ENCODE assay signal across 34 cellular contexts in genomic region chr22:23099525-23099792, GRCh38. TPM values are rescaled to one million over a fixed set of nuclear protein-coding genes. Genes with fewer than 3 reads are reported as not detected.
A peak's percentile ranks its signal among the peaks of the same experiment; 100 is the strongest.
DNase-seq lines count a peak whose midpoint lies in the region; ATAC-seq, FAIRE-seq and TF ChIP-seq lines count a peak whose summit lies in the region.
"Had no signal": no experiment of that assay in that cellular context is flagged by ENCODE, and none has a peak within 500 bp of the region (broad histone marks: within the 10 kb centered on the region; RNA-seq: fewer than 3 reads in every experiment).

No MANE protein-coding gene starts in this region.

- H3K9me3 ChIP-seq in K562 (replicated peaks; ENCODE audit: control insufficient read depth, insufficient read depth, low read depth, low read length), result no peaks in the 10 kb centered on the region
- no peaks in the 10 kb centered on the region for H3K9me3 ChIP-seq in testis
- H3K9me3 ChIP-seq: BE2C, Caco-2, suprapubic skin had no signal

- no peak overlapping the region for H2AFZ ChIP-seq in K562 (ENCODE audit: low read depth, low read length)

- TF ChIP-seq POLR2A in K562 (conservative IDR thresholded peaks at IDR 0.05) (no peak), testis (IDR thresholded peaks at IDR 0.05) (no peak)

- H4K20me1 ChIP-seq in K562 (replicated peaks; ENCODE audit: control insufficient read depth, insufficient read depth, low read length), result peaks cover 100% of the 10 kb centered on the region

- BruUV-seq in K562 (replicated peaks; lab: Mats Ljungman, UMichigan), result no TSS peak

- POLR2A ChIA-PET in K562 (lab: Yijun Ruan, JAX), result interaction anchor here (0.5 to 19.9 kb wide), 9 partner anchors 13 to 232 kb away, joined by 3 to 414 read pairs (median 3); partner anchors contain the start of gene GNAZ

- H3K79me2 ChIP-seq in K562 (ENCODE audit: control insufficient read depth, insufficient read depth, low read length), result no peaks in the 10 kb centered on the region

- no peak overlapping the region for H3K4me2 ChIP-seq in K562 (ENCODE audit: insufficient read depth, low read length)

- H3K27ac ChIP-seq in C4-2B, result peak overlapping the region; percentile 85
- H3K27ac ChIP-seq in K562 (ENCODE audit: extremely low read depth, low read depth, low read length), result no peak overlapping the region
- peak overlapping the region; percentile 19 to 87 for H3K27ac ChIP-seq in testis
- H3K27ac ChIP-seq: cardiac muscle cell, suprapubic skin had no signal

- H3K27me3 ChIP-seq in K562 (ENCODE audit: control insufficient read depth in 2 of 2, insufficient read depth in 2 of 2, low read length in 2 of 2), result peaks cover 95 to 100% of the 10 kb centered on the region in 2 experiments
- no peaks in the 10 kb centered on the region for H3K27me3 ChIP-seq in testis
- H3K27me3 ChIP-seq: BE2C, cardiac muscle cell, suprapubic skin had no signal

- TF ChIP-seq CTCF in C4-2B (conservative IDR thresholded peaks at IDR 0.05) (no peak), K562 (IDR thresholded peaks at IDR 0.05 in 2 of 3, conservative IDR thresholded peaks at IDR 0.05 in 1 of 3; ENCODE audit: insufficient read depth in 2 of 3, low read depth in 1 of 3, low read length in 3 of 3) (no peak), testis (IDR thresholded peaks at IDR 0.05) (no peak)

- H3K9me1 ChIP-seq in K562 (ENCODE audit: control insufficient read depth, insufficient read depth, low read length), result peaks cover 11% of the 10 kb centered on the region

- intact Hi-C loops in K562 (cut with micrococcal nuclease), result no loop called here
- intact Hi-C loops in testis (cut with DNase I; ENCODE audit: low total_unique reads), result no loop called here

- in situ Hi-C loops in K562 (cut with MboI), result no loop called here

- TF ChIP-seq EP300 in K562 (IDR thresholded peaks at IDR 0.05; ENCODE audit: low read length), result no peak

- 2% methylated on average over 6 of the region's 6 CpGs for WGBS in K562 (ENCODE audit: insufficient coverage, low coverage, missing lambda C conversion rate)
- WGBS in testis, 2 donors, result 91% methylated on average over 6 of the region's 6 CpGs; no CpG with 5 or more reads in 1 of the 2 donors

- H3K4me1 ChIP-seq in K562 (replicated peaks in 1 of 2; ENCODE audit: control insufficient read depth in 2 of 2, insufficient read depth in 2 of 2, low read length in 2 of 2), result peaks cover 0 to 43% of the 10 kb centered on the region in 2 experiments; a peak in 3 of 5 replicates
- peaks cover 47% of the 10 kb centered on the region for H3K4me1 ChIP-seq in testis
- H3K4me1 ChIP-seq: BE2C, Caco-2 had no signal

- H3K4me3 ChIP-seq in K562 (no peak overlapping the region), testis (no peak overlapping the region)
- H3K4me3 ChIP-seq: cardiac muscle cell, suprapubic skin had no signal

- no peak for FAIRE-seq in K562 (lab: Jason Lieb, UNC)
- FAIRE-seq: endometrium, HepG2 had no signal

- peak overlapping the region in 1 of 2 experiments; percentile 30; a peak in 2 of 4 replicates for H3K9ac ChIP-seq in K562 (ENCODE audit: insufficient read depth in 1 of 2, low read depth in 2 of 2, low read length in 2 of 2)

- H3K36me3 ChIP-seq in K562 (ENCODE audit: control insufficient read depth, insufficient read depth, low read length), result no peaks in the 10 kb centered on the region
- no peaks in the 10 kb centered on the region for H3K36me3 ChIP-seq in testis (ENCODE audit: low read depth, missing control alignments)
- H3K36me3 ChIP-seq: BE2C, cardiac muscle cell, suprapubic skin had no signal

- CTCF ChIA-PET in K562 (lab: Yijun Ruan, JAX; ENCODE audit: low intra/inter-chr PET ratio), result no interaction called here

- no peak for ATAC-seq in K562
- ATAC-seq: activated CD4-positive, CD25-positive, alpha-beta regulatory T cell treated with anti-CD3 and anti-CD28 coated beads, Interleukin-2, amount 50 U/mL, for 24 hours; HepG2; natural killer cell treated with Interleukin-12 subunit alpha and Interleukin-12 subunit beta and Interleukin-15 and Interleukin-18, amount 100 ng/mL, for 72 hours; stimulated activated effector memory CD8-positive, alpha-beta T cell treated with anti-CD3 and anti-CD28 coated beads, Interleukin-12 subunit alpha, Interleukin-12 subunit beta, amount 100 ng/mL, for 72 hours had no signal

- DNase-seq in K562 (ENCODE audit: extremely low read depth in 1 of 4, low spot score in 3 of 4) (peak in 1 of 4 experiments; percentile 58), myocyte (ENCODE audit: low read depth) (peak; percentile 63), testis (no peak), DMS79 treated with DMSO at 0.1 percent for 48 hours (lab: John Stamatoyannopoulos, UW) (no peak), NCI-H1436 treated with DMSO at 0.1 percent for 48 hours (lab: John Stamatoyannopoulos, UW) (no peak), mucosa of gallbladder (ENCODE audit: low spot score) (no peak)
- no peak for DNase-seq in stimulated activated CD4-positive, alpha-beta T cell treated with anti-CD3 and anti-CD28 coated beads, Interleukin-12 subunit alpha, Interleukin-12 subunit beta, amount 100 ng/mL, for 4 hours
- DNase-seq: ACHN; activated CD4-positive, alpha-beta memory T cell treated with anti-CD3 and anti-CD28 coated beads for 36 hours; activated CD8-positive, alpha-beta memory T cell treated with anti-CD3 and anti-CD28 coated beads, Interleukin-2, amount 50 U/mL, for 4 hours; activated naive CD4-positive, alpha-beta T cell treated with anti-CD3 and anti-CD28 coated beads, Interleukin-2, amount 10 ng/mL, durations not matched to agents 7 days and 5 days; BE2C; Caco-2; DND-41; NCI-H1048; NCI-H1694 treated with DMSO at 0.1 percent for 48 hours; stimulated activated CD4-positive, alpha-beta T cell treated with anti-CD3 and anti-CD28 coated beads, Interleukin-4, amount 100 ng/mL, for 1 hour; T-helper 1 cell had no signal

- no peak for TF ChIP-seq RAD21 in K562 (CRISPR knock-in tag; conservative IDR thresholded peaks at IDR 0.05 in 1 of 2, IDR thresholded peaks at IDR 0.05 in 1 of 2)

RNA-seq across cellular contexts. Expression of gene GNAZ, which starts 29.1 kb away (rescaled TPM):
- total RNA-seq in K562 (2011; cell fraction: chromatin; rRNA removed; ENCODE audit: low replicate concordance), result 0.79 and 1.2 TPM in 2 replicates
- 0.50 and 0.79 TPM in 2 replicates for total RNA-seq in K562 (2011; cell fraction: nucleolus; rRNA removed)
- total RNA-seq in K562 (2011; cell fraction: nucleoplasm; rRNA removed), result 0.29 and 0.46 TPM in 2 replicates
- total RNA-seq in K562 (2014; rRNA removed) (0.14 and 0.24 TPM in 2 replicates), K562 (2014; rRNA removed; fragmentation: Illumina TruSeq; extraction: Trizol) (0.04 and 0.10 TPM in 2 replicates), K562 (2015; rRNA removed; fragmentation: Illumina TruSeq; extraction: Trizol) (0.04 and 0.11 TPM in 2 replicates), K562 (2021) (0.22 and 0.74 TPM in 2 replicates), myocyte (9.1 and 11.2 TPM in 2 replicates), testis (10 to 100 TPM; 15.1 to 20.2 TPM), mucosa of gallbladder (119 TPM)
- polyA plus RNA-seq in K562 (2011; rRNA removed) (0.13 and 0.22 TPM in 2 replicates), K562 (2014; fragmentation: Illumina TruSeq; extraction: Trizol) (0.12 and 0.13 TPM in 2 replicates), K562 (2014; fragmentation: Nextera tagmentation; extraction: Ambion mirVana) (not detected), K562 (2014; rRNA removed) (0.18 TPM in 1 of 2 replicates, not detected in the other), testis (ENCODE audit: insufficient read depth, low read depth, low replicate concordance) (13.7 TPM)
- polyA plus RNA-seq in K562 (2011; cell fraction: cytosol; rRNA removed), result 0.15 and 0.31 TPM in 2 replicates
- polyA plus RNA-seq in K562 (2011; cell fraction: nucleus; rRNA removed), result 0.35 and 0.60 TPM in 2 replicates
- polyA plus RNA-seq in K562 (2012), result 0.14 and 0.26 TPM in 2 replicates
- polyA minus RNA-seq in K562 (2011; rRNA and poly(A)+ RNA removed), result 0.21 and 0.32 TPM in 2 replicates
- 0.57 TPM in 1 of 2 replicates, not detected in the other for polyA minus RNA-seq in K562 (2011; cell fraction: cytosol; rRNA and poly(A)+ RNA removed)
- polyA minus RNA-seq in K562 (2011; cell fraction: nucleus; rRNA and poly(A)+ RNA removed), result 0.40 and 0.67 TPM in 2 replicates
- 4.7 TPM for polyA plus RNA-seq in myocyte (2012)

RNA-seq across cellular contexts. Expression of gene RSPH14, which starts 42.3 kb away (rescaled TPM):
- total RNA-seq in K562 (2011; cell fraction: chromatin; rRNA removed; ENCODE audit: low replicate concordance), result not detected in 2 replicates
- total RNA-seq in K562 (2011; cell fraction: nucleolus; rRNA removed), result not detected in 2 replicates
- total RNA-seq in K562 (2011; cell fraction: nucleoplasm; rRNA removed), result not detected in 2 replicates
- total RNA-seq in K562 (2014; rRNA removed) (not detected in 2 replicates), K562 (2014; rRNA removed; fragmentation: Illumina TruSeq; extraction: Trizol) (not detected in 2 replicates), K562 (2015; rRNA removed; fragmentation: Illumina TruSeq; extraction: Trizol) (not detected in 2 replicates), K562 (2021) (not detected in 2 replicates), myocyte (not detected in 2 replicates), testis (10 to 100 TPM; 12.1 to 22.8 TPM), mucosa of gallbladder (2.9 TPM)
- polyA plus RNA-seq in K562 (2011; rRNA removed) (0.24 TPM in 1 of 2 replicates, not detected in the other), K562 (2014; fragmentation: Illumina TruSeq; extraction: Trizol) (not detected in 2 replicates), K562 (2014; fragmentation: Nextera tagmentation; extraction: Ambion mirVana) (under 1 TPM in 1 of 2 experiments, not detected in 1; 0.35 TPM), K562 (2014; rRNA removed) (not detected in 2 replicates), testis (ENCODE audit: insufficient read depth, low read depth, low replicate concordance) (45.4 TPM)
- polyA plus RNA-seq in K562 (2011; cell fraction: cytosol; rRNA removed), result not detected in 2 replicates
- 0.27 TPM in 1 of 2 replicates, not detected in the other for polyA plus RNA-seq in K562 (2011; cell fraction: nucleus; rRNA removed)
- polyA plus RNA-seq in K562 (2012), result not detected in 2 replicates
- polyA minus RNA-seq in K562 (2011; rRNA and poly(A)+ RNA removed), result not detected in 2 replicates
- polyA minus RNA-seq in K562 (2011; cell fraction: cytosol; rRNA and poly(A)+ RNA removed), result not detected in 2 replicates
- not detected in 2 replicates for polyA minus RNA-seq in K562 (2011; cell fraction: nucleus; rRNA and poly(A)+ RNA removed)
- polyA plus RNA-seq in myocyte (2012), result 0.05 TPM
- total RNA-seq: activated T-helper 1 cell treated with anti-CD3 and anti-CD28 coated beads, Interleukin-12 subunit alpha, Interleukin-12 subunit beta, Interleukin-2, Interleukin-4 antibody, amounts not matched to agents 30 ng/mL and 10 ng/mL and 1 ng/mL, durations not matched to agents 14 hours and 24 hours and 36 hours; LHCN-M2; natural killer cell treated with Interleukin-12 subunit alpha and Interleukin-12 subunit beta and Interleukin-15 and Interleukin-18, amount 100 ng/mL, for 72 hours; NCI-H460; osteoblast; right cardiac atrium; SK-MEL-5 had no signal
- polyA plus RNA-seq: fibroblast of lung, liver had no signal

RNA-seq across cellular contexts. Expression of gene RAB36, which starts 45.8 kb away (rescaled TPM):
- total RNA-seq in K562 (2011; cell fraction: chromatin; rRNA removed; ENCODE audit: low replicate concordance), result not detected in 2 replicates
- not detected in 2 replicates for total RNA-seq in K562 (2011; cell fraction: nucleolus; rRNA removed)
- total RNA-seq in K562 (2011; cell fraction: nucleoplasm; rRNA removed), result not detected in 2 replicates
- total RNA-seq in K562 (2014; rRNA removed) (0.04 and 0.50 TPM in 2 replicates), K562 (2014; rRNA removed; fragmentation: Illumina TruSeq; extraction: Trizol) (not detected in 2 replicates), K562 (2015; rRNA removed; fragmentation: Illumina TruSeq; extraction: Trizol) (not detected in 2 replicates), K562 (2021) (0.09 TPM in 1 of 2 replicates, not detected in the other), myocyte (0.08 and 0.21 TPM in 2 replicates), testis (1 to 10 TPM; 7.4 to 7.5 TPM), mucosa of gallbladder (22.3 TPM)
- polyA plus RNA-seq in K562 (2011; rRNA removed) (0.01 and 0.04 TPM in 2 replicates), K562 (2014; fragmentation: Illumina TruSeq; extraction: Trizol) (not detected in 2 replicates), K562 (2014; fragmentation: Nextera tagmentation; extraction: Ambion mirVana) (under 1 TPM; 0.04 to 0.08 TPM), K562 (2014; rRNA removed) (0.08 TPM in 1 of 2 replicates, not detected in the other), testis (ENCODE audit: insufficient read depth, low read depth, low replicate concordance) (11.1 TPM)
- 0.58 TPM in 1 of 2 replicates, not detected in the other for polyA plus RNA-seq in K562 (2011; cell fraction: cytosol; rRNA removed)
- polyA plus RNA-seq in K562 (2011; cell fraction: nucleus; rRNA removed), result 0.06 TPM in 1 of 2 replicates, not detected in the other
- polyA plus RNA-seq in K562 (2012), result 0.08 and 0.18 TPM in 2 replicates
- polyA minus RNA-seq in K562 (2011; rRNA and poly(A)+ RNA removed), result 0.42 TPM in 1 of 2 replicates, not detected in the other
- polyA minus RNA-seq in K562 (2011; cell fraction: cytosol; rRNA and poly(A)+ RNA removed), result not detected in 2 replicates
- polyA minus RNA-seq in K562 (2011; cell fraction: nucleus; rRNA and poly(A)+ RNA removed), result 0.11 and 0.40 TPM in 2 replicates
- polyA plus RNA-seq in myocyte (2012), result 0.15 TPM
